In genomic region chr4:113919611-113920010, GRCh38 we compare ENCODE assay signal across 21 cellular contexts. TPM values are rescaled to one million over a fixed set of nuclear protein-coding genes. Genes with fewer than 3 reads are reported as not detected.
DNase-seq lines count a peak whose midpoint lies in the region; ATAC-seq, FAIRE-seq and TF ChIP-seq lines count a peak whose summit lies in the region.
"Had no signal": no experiment of that assay in that cellular context is flagged by ENCODE, and none has a peak within 500 bp of the region (broad histone marks: within the 10 kb centered on the region; RNA-seq: fewer than 3 reads in every experiment).

No MANE protein-coding gene starts in this region.

- no peaks in the 10 kb centered on the region for H3K79me2 ChIP-seq in keratinocyte (ENCODE audit: control insufficient read depth, insufficient read depth, low read length)

- peaks cover 9% of the 10 kb centered on the region for H3K4me1 ChIP-seq in keratinocyte (ENCODE audit: control insufficient read depth, extremely low read depth, insufficient read depth, low read length)
- no peaks in the 10 kb centered on the region for H3K4me1 ChIP-seq in pancreas
- H3K4me1 ChIP-seq: gastrocnemius medialis had no signal

- H3K4me1 Mint-ChIP-seq in activated T-helper 17 cell treated with anti-CD3 and anti-CD28 coated beads, Interleukin-2, amount 50 U/mL, for 72 hours: peaks cover 4% of the 10 kb centered on the region
- H3K4me1 Mint-ChIP-seq: central memory CD8-positive, alpha-beta T cell had no signal

- no peaks in the 10 kb centered on the region for H4K20me1 ChIP-seq in keratinocyte (ENCODE audit: control insufficient read depth, extremely low read depth, insufficient read depth, low read length)

- no peaks in the 10 kb centered on the region for H3K27me3 Mint-ChIP-seq in activated T-helper 17 cell treated with anti-CD3 and anti-CD28 coated beads, Interleukin-2, amount 50 U/mL, for 72 hours
- H3K27me3 Mint-ChIP-seq: activated naive CD8-positive, alpha-beta T cell treated with anti-CD3 and anti-CD28 coated beads, Interleukin-2, amount 10 ng/mL, durations not matched to agents 7 days and 5 days; activated T-cell treated with anti-CD3 and anti-CD28 coated beads, Interleukin-2, amount 50 U/mL, for 24 hours; central memory CD8-positive, alpha-beta T cell; stimulated activated naive CD8-positive, alpha-beta T cell treated with anti-CD3 and anti-CD28 coated beads, Interleukin-15, amount 100 ng/mL, for 72 hours had no signal

- DNase-seq in Daoy (ENCODE audit: low read depth) (peak; percentile 6), M059J (ENCODE audit: low read depth) (peak; percentile 46), brain microvascular endothelial cell (peak; percentile 41), keratinocyte (ENCODE audit: low read depth, low spot score) (peak; percentile 4), pancreas (no peak), islet precursor cell (no peak)
- DNase-seq: activated CD4-positive, alpha-beta T cell treated with anti-CD3 and anti-CD28 coated beads, Interleukin-2, amount 50 U/mL, for 48 hours; activated naive CD8-positive, alpha-beta T cell treated with anti-CD3 and anti-CD28 coated beads, Interleukin-2, amount 10 ng/mL, durations not matched to agents 7 days and 5 days; activated T-cell treated with anti-CD3 and anti-CD28 coated beads, Interleukin-2, amount 50 U/mL, for 24 hours; gastrocnemius medialis; GOT3; NCI-H1694; NCI-H510A treated with DMSO at 0.1 percent for 48 hours; nephron progenitor cell; stimulated activated naive CD8-positive, alpha-beta T cell treated with anti-CD3 and anti-CD28 coated beads, Interleukin-15, amount 100 ng/mL, for 72 hours had no signal

- H3K9me3 ChIP-seq in keratinocyte (ENCODE audit: control insufficient read depth, low read depth, low read length) (no peaks in the 10 kb centered on the region), pancreas (no peaks in the 10 kb centered on the region)
- H3K9me3 ChIP-seq: gastrocnemius medialis had no signal

- H3K4me3 Mint-ChIP-seq in activated T-helper 17 cell treated with anti-CD3 and anti-CD28 coated beads, Interleukin-2, amount 50 U/mL, for 72 hours: no peak overlapping the region
- H3K4me3 Mint-ChIP-seq: activated naive CD8-positive, alpha-beta T cell treated with anti-CD3 and anti-CD28 coated beads, Interleukin-2, amount 10 ng/mL, durations not matched to agents 7 days and 5 days; activated T-cell treated with anti-CD3 and anti-CD28 coated beads, Interleukin-2, amount 50 U/mL, for 24 hours; central memory CD8-positive, alpha-beta T cell; nephron progenitor cell; stimulated activated naive CD8-positive, alpha-beta T cell treated with anti-CD3 and anti-CD28 coated beads, Interleukin-15, amount 100 ng/mL, for 72 hours had no signal

- H3K4me3 ChIP-seq in brain microvascular endothelial cell (ENCODE audit: low read depth, low read length) (no peak overlapping the region), keratinocyte (ENCODE audit: control insufficient read depth in 2 of 3, extremely low read depth in 1 of 3, insufficient read depth in 2 of 3, low read depth in 1 of 3, low read length in 3 of 3) (no peak overlapping the region), pancreas (no peak overlapping the region)
- H3K4me3 ChIP-seq: gastrocnemius medialis, lung had no signal

- no peaks in the 10 kb centered on the region for H3K36me3 Mint-ChIP-seq in activated T-helper 17 cell treated with anti-CD3 and anti-CD28 coated beads, Interleukin-2, amount 50 U/mL, for 72 hours (ENCODE audit: low read depth)

- in situ Hi-C loops in brain microvascular endothelial cell (cut with HindIII; ENCODE audit: low pct_ligation_motif_present, low sequenced_read_pairs): no loop called here

- H3K27ac ChIP-seq in brain microvascular endothelial cell: peak overlapping the region; percentile 0
- H3K27ac ChIP-seq in keratinocyte (ENCODE audit: control insufficient read depth, insufficient read depth, low read length): no peak overlapping the region
- H3K27ac ChIP-seq in pancreas: no peak overlapping the region
- H3K27ac ChIP-seq: gastrocnemius medialis had no signal

- WGBS in pancreas, 2 donors: 93 to 99% methylated on average over 1 of the region's 1 CpG

- H3K27ac Mint-ChIP-seq in activated T-helper 17 cell treated with anti-CD3 and anti-CD28 coated beads, Interleukin-2, amount 50 U/mL, for 72 hours: no peak overlapping the region
- H3K27ac Mint-ChIP-seq: activated naive CD8-positive, alpha-beta T cell treated with anti-CD3 and anti-CD28 coated beads, Interleukin-2, amount 10 ng/mL, durations not matched to agents 7 days and 5 days; activated T-cell treated with anti-CD3 and anti-CD28 coated beads, Interleukin-2, amount 50 U/mL, for 24 hours; nephron progenitor cell; stimulated activated naive CD8-positive, alpha-beta T cell treated with anti-CD3 and anti-CD28 coated beads, Interleukin-15, amount 100 ng/mL, for 72 hours had no signal

- intact Hi-C loops in pancreas (cut with DNase I): no loop called here

- H3K36me3 ChIP-seq in brain microvascular endothelial cell (replicated peaks) (no peaks in the 10 kb centered on the region), keratinocyte (ENCODE audit: control insufficient read depth in 2 of 2, extremely low read depth in 1 of 2, insufficient read depth in 2 of 2, low read length in 2 of 2) (no peaks in the 10 kb centered on the region), pancreas (no peaks in the 10 kb centered on the region)
- H3K36me3 ChIP-seq: gastrocnemius medialis had no signal

- no peak overlapping the region for H3K9ac ChIP-seq in keratinocyte (ENCODE audit: control insufficient read depth, extremely low read depth, insufficient read depth, low read length)

- ATAC-seq in pancreas (no peak), HG03342 (IDR thresholded peaks at IDR 0.05; ENCODE audit: unreplicated experiment) (no peak)
- no peak for ATAC-seq in activated T-helper 17 cell treated with anti-CD3 and anti-CD28 coated beads, Interleukin-2, amount 50 U/mL, for 72 hours (replicated peaks)
- ATAC-seq: gastrocnemius medialis; stimulated activated naive CD8-positive, alpha-beta T cell treated with anti-CD3 and anti-CD28 coated beads, Interleukin-15, amount 100 ng/mL, for 72 hours had no signal

- dilution Hi-C loops in keratinocyte (cut with MboI; ENCODE audit: extremely low pct_ligation_motif_present, low sequenced_read_pairs): no loop called here

- no peak overlapping the region for H2AFZ ChIP-seq in keratinocyte (ENCODE audit: control insufficient read depth, low read length)

- no peaks in the 10 kb centered on the region for H3K9me1 ChIP-seq in keratinocyte (ENCODE audit: control insufficient read depth, extremely low read depth, insufficient read depth, low read length)

- H3K9me3 Mint-ChIP-seq in activated T-helper 17 cell treated with anti-CD3 and anti-CD28 coated beads, Interleukin-2, amount 50 U/mL, for 72 hours: no peaks in the 10 kb centered on the region
- H3K9me3 Mint-ChIP-seq: activated naive CD8-positive, alpha-beta T cell treated with anti-CD3 and anti-CD28 coated beads, Interleukin-2, amount 10 ng/mL, durations not matched to agents 7 days and 5 days; activated T-cell treated with anti-CD3 and anti-CD28 coated beads, Interleukin-2, amount 50 U/mL, for 24 hours; central memory CD8-positive, alpha-beta T cell; nephron progenitor cell; stimulated activated naive CD8-positive, alpha-beta T cell treated with anti-CD3 and anti-CD28 coated beads, Interleukin-15, amount 100 ng/mL, for 72 hours had no signal

- H3K27me3 ChIP-seq in brain microvascular endothelial cell (replicated peaks): no peaks in the 10 kb centered on the region
- H3K27me3 ChIP-seq in keratinocyte (ENCODE audit: control insufficient read depth, extremely low read depth, insufficient read depth, low read length): no peaks in the 10 kb centered on the region
- no peaks in the 10 kb centered on the region for H3K27me3 ChIP-seq in pancreas
- H3K27me3 ChIP-seq: gastrocnemius medialis had no signal

- H3K4me2 ChIP-seq in keratinocyte (ENCODE audit: control insufficient read depth, extremely low read depth, insufficient read depth, low read depth, low read length): no peak overlapping the region

- FAIRE-seq in keratinocyte (lab: Jason Lieb, UNC) (peak; percentile 57), pancreas (lab: Jason Lieb, UNC) (no peak)
- FAIRE-seq: HTR-8/SVneo had no signal

- TF ChIP-seq CTCF in brain microvascular endothelial cell (IDR thresholded peaks at IDR 0.05; ENCODE audit: low read depth, low read length, missing control alignments): no peak
- no peak for TF ChIP-seq CTCF in keratinocyte (optimal IDR thresholded peaks at IDR 0.05 in 1 of 3, IDR thresholded peaks at IDR 0.05 in 1 of 3, conservative IDR thresholded peaks at IDR 0.05 in 1 of 3; ENCODE audit: extremely low read depth in 1 of 3, insufficient read depth in 2 of 3, low read length in 3 of 3)
- TF ChIP-seq CTCF in pancreas (IDR thresholded peaks at IDR 0.05): no peak

RNA-seq across cellular contexts. Expression of gene ARSJ, which starts 59.8 kb away (rescaled TPM):
- total RNA-seq in Daoy (2014; rRNA removed; shearing (Covaris generic)): 11.0 and 12.2 TPM in 2 replicates
- total RNA-seq in M059J (2014; rRNA removed; shearing (Covaris generic)): 22.0 and 23.5 TPM in 2 replicates
- polyA plus RNA-seq in keratinocyte (11.5 to 15.7 TPM (median 13.8 TPM) in 3 replicates), pancreas (1 to 10 TPM in 1 of 2 donors, under 1 TPM in 1; 0.80 to 1.6 TPM)
- 2.1 TPM for polyA plus RNA-seq in keratinocyte (2011; ENCODE audit: low read depth)
- 6.3 and 9.0 TPM in 2 replicates for polyA plus RNA-seq in keratinocyte (2011; cell fraction: cytosol; rRNA removed)
- 21.0 and 23.7 TPM in 2 replicates for polyA plus RNA-seq in keratinocyte (2011; cell fraction: nucleus; rRNA removed)
- 3.8 and 11.3 TPM in 2 replicates for polyA plus RNA-seq in keratinocyte (2012; ENCODE audit: low replicate concordance)
- polyA minus RNA-seq in keratinocyte: 10.3 to 16.2 TPM (median 15.2 TPM) in 3 replicates
- polyA minus RNA-seq in keratinocyte (2011; cell fraction: cytosol; rRNA and poly(A)+ RNA removed): 10.7 TPM
- 24.1 and 43.1 TPM in 2 replicates for polyA minus RNA-seq in keratinocyte (2011; cell fraction: nucleus; rRNA and poly(A)+ RNA removed)
- 1 to 10 TPM; 1.4 to 5.7 (median 2.9) TPM for total RNA-seq in pancreas
- total RNA-seq in activated T-helper 17 cell treated with anti-CD3 and anti-CD28 coated beads, Interleukin-2, amount 50 U/mL, for 72 hours: under 1 TPM in 1 of 2 donors, not detected in 1; 0.19 TPM
- total RNA-seq: G401 had no signal

Comparison
In these comparisons a context has a peak if more than half of its experiments do, and no peak if none do; other contexts are left out.
1. DNase-seq: peak in Daoy (single experiment), M059J (single experiment), brain microvascular endothelial cell (single experiment) and keratinocyte (single experiment); none in pancreas (0 of 6) and islet precursor cell (single experiment).